34 cellular contexts compared by ENCODE assay signal in genomic region chrX:150926791-150927190, GRCh38.
"Had no signal": no experiment of that assay in that cellular context is flagged by ENCODE, and none has a peak within 500 bp of the region (broad histone marks: within the 10 kb centered on the region; RNA-seq: fewer than 3 reads in every experiment).

No MANE protein-coding gene starts in this region.

- H3K9me3 Mint-ChIP-seq: activated CD4-positive, alpha-beta memory T cell treated with anti-CD3 and anti-CD28 coated beads for 36 hours; activated CD4-positive, alpha-beta T cell treated with anti-CD3 and anti-CD28 coated beads, Interleukin-2, amount 10 ng/mL, durations not matched to agents 24 days and 14 days; activated naive CD4-positive, alpha-beta T cell treated with anti-CD3 and anti-CD28 coated beads for 36 hours; activated naive CD4-positive, alpha-beta T cell treated with anti-CD3 and anti-CD28 coated beads, Interleukin-2, amount 50 U/mL, for 24 hours; activated naive CD8-positive, alpha-beta T cell treated with anti-CD3 and anti-CD28 coated beads for 36 hours; activated naive CD8-positive, alpha-beta T cell treated with anti-CD3 and anti-CD28 coated beads, Interleukin-2, amount 50 U/mL, for 24 hours; activated T-helper 1 cell treated with anti-CD3 and anti-CD28 coated beads, Interleukin-12 subunit alpha, Interleukin-12 subunit beta, Interleukin-2, Interleukin-4 antibody, amounts not matched to agents 30 ng/mL and 10 ng/mL and 1 ng/mL, durations not matched to agents 14 hours and 24 hours and 36 hours; activated T-helper 2 cell treated with anti-CD3 and anti-CD28 coated beads, Interferon-gamma antibody, Interleukin-2, Interleukin-4, amounts not matched to agents 10 μg/mL and 5 μg/mL and 100 μg/mL, durations not matched to agents 14 hours and 24 hours and 36 hours; central memory CD8-positive, alpha-beta T cell; dendritic cell treated with granulocyte-macrophage colony-stimulating factor and Interleukin-4, amounts not matched to agents 40 ng/mL and 50 ng/mL, for 4 days had no signal

- H3K27me3 ChIP-seq: adrenal gland, cardiac muscle cell, colonic mucosa had no signal

- H3K4me1 Mint-ChIP-seq: activated CD4-positive, alpha-beta T cell treated with anti-CD3 and anti-CD28 coated beads for 36 hours; activated CD4-positive, alpha-beta T cell treated with anti-CD3 and anti-CD28 coated beads, Interleukin-2, amount 10 ng/mL, durations not matched to agents 24 days and 14 days; activated CD8-positive, alpha-beta memory T cell treated with anti-CD3 and anti-CD28 coated beads, Interleukin-2, amount 10 ng/mL, durations not matched to agents 7 days and 5 days; activated naive CD4-positive, alpha-beta T cell treated with anti-CD3 and anti-CD28 coated beads, Interleukin-2, amount 50 U/mL, for 24 hours; activated naive CD8-positive, alpha-beta T cell treated with anti-CD3 and anti-CD28 coated beads for 36 hours; activated naive CD8-positive, alpha-beta T cell treated with anti-CD3 and anti-CD28 coated beads, Interleukin-2, amount 50 U/mL, for 24 hours; brain; central memory CD8-positive, alpha-beta T cell had no signal

- H3K4me1 ChIP-seq: adrenal gland, breast epithelium, colonic mucosa had no signal

- H3K27ac ChIP-seq: adrenal gland, breast epithelium, cardiac muscle cell, colonic mucosa, dorsolateral prefrontal cortex had no signal

- H3K4me3 ChIP-seq: adrenal gland, breast epithelium, cardiac muscle cell, colonic mucosa, dorsolateral prefrontal cortex had no signal

- H3K4me3 Mint-ChIP-seq: activated CD4-positive, alpha-beta memory T cell treated with anti-CD3 and anti-CD28 coated beads for 36 hours; activated CD4-positive, alpha-beta T cell treated with anti-CD3 and anti-CD28 coated beads for 36 hours; activated CD4-positive, alpha-beta T cell treated with anti-CD3 and anti-CD28 coated beads, Interleukin-2, amount 10 ng/mL, durations not matched to agents 24 days and 14 days; activated CD8-positive, alpha-beta memory T cell treated with anti-CD3 and anti-CD28 coated beads, Interleukin-2, amount 10 ng/mL, durations not matched to agents 7 days and 5 days; activated CD8-positive, alpha-beta T cell treated with anti-CD3 and anti-CD28 coated beads, Interleukin-2, amount 10 ng/mL, durations not matched to agents 7 days and 5 days; activated naive CD4-positive, alpha-beta T cell treated with anti-CD3 and anti-CD28 coated beads for 36 hours; activated naive CD4-positive, alpha-beta T cell treated with anti-CD3 and anti-CD28 coated beads, Interleukin-2, amount 50 U/mL, for 24 hours; activated naive CD8-positive, alpha-beta T cell treated with anti-CD3 and anti-CD28 coated beads for 36 hours; activated naive CD8-positive, alpha-beta T cell treated with anti-CD3 and anti-CD28 coated beads, Interleukin-2, amount 50 U/mL, for 24 hours; activated T-helper 1 cell treated with anti-CD3 and anti-CD28 coated beads, Interleukin-12 subunit alpha, Interleukin-12 subunit beta, Interleukin-2, Interleukin-4 antibody, amounts not matched to agents 30 ng/mL and 10 ng/mL and 1 ng/mL, durations not matched to agents 14 hours and 24 hours and 36 hours; brain; central memory CD8-positive, alpha-beta T cell; dendritic cell treated with granulocyte-macrophage colony-stimulating factor and Interleukin-4, amounts not matched to agents 40 ng/mL and 50 ng/mL, for 4 days; endodermal cell had no signal

- H3K27ac Mint-ChIP-seq: activated CD4-positive, alpha-beta memory T cell treated with anti-CD3 and anti-CD28 coated beads for 36 hours; activated CD4-positive, alpha-beta T cell treated with anti-CD3 and anti-CD28 coated beads for 36 hours; activated CD4-positive, alpha-beta T cell treated with anti-CD3 and anti-CD28 coated beads, Interleukin-2, amount 10 ng/mL, durations not matched to agents 24 days and 14 days; activated CD8-positive, alpha-beta memory T cell treated with anti-CD3 and anti-CD28 coated beads, Interleukin-2, amount 10 ng/mL, durations not matched to agents 7 days and 5 days; activated CD8-positive, alpha-beta T cell treated with anti-CD3 and anti-CD28 coated beads, Interleukin-2, amount 10 ng/mL, durations not matched to agents 7 days and 5 days; activated naive CD4-positive, alpha-beta T cell treated with anti-CD3 and anti-CD28 coated beads for 36 hours; activated naive CD4-positive, alpha-beta T cell treated with anti-CD3 and anti-CD28 coated beads, Interleukin-2, amount 50 U/mL, for 24 hours; activated naive CD8-positive, alpha-beta T cell treated with anti-CD3 and anti-CD28 coated beads for 36 hours; activated naive CD8-positive, alpha-beta T cell treated with anti-CD3 and anti-CD28 coated beads, Interleukin-2, amount 50 U/mL, for 24 hours; activated T-helper 1 cell treated with anti-CD3 and anti-CD28 coated beads, Interleukin-12 subunit alpha, Interleukin-12 subunit beta, Interleukin-2, Interleukin-4 antibody, amounts not matched to agents 30 ng/mL and 10 ng/mL and 1 ng/mL, durations not matched to agents 14 hours and 24 hours and 36 hours; activated T-helper 2 cell treated with anti-CD3 and anti-CD28 coated beads, Interferon-gamma antibody, Interleukin-2, Interleukin-4, amounts not matched to agents 10 μg/mL and 5 μg/mL and 100 μg/mL, durations not matched to agents 14 hours and 24 hours and 36 hours; brain; dendritic cell treated with granulocyte-macrophage colony-stimulating factor and Interleukin-4, amounts not matched to agents 40 ng/mL and 50 ng/mL, for 4 days; endodermal cell had no signal

- H3K36me3 Mint-ChIP-seq: activated CD4-positive, alpha-beta memory T cell treated with anti-CD3 and anti-CD28 coated beads for 36 hours; activated CD8-positive, alpha-beta memory T cell treated with anti-CD3 and anti-CD28 coated beads, Interleukin-2, amount 10 ng/mL, durations not matched to agents 7 days and 5 days; activated naive CD4-positive, alpha-beta T cell treated with anti-CD3 and anti-CD28 coated beads, Interleukin-2, amount 50 U/mL, for 24 hours; activated naive CD8-positive, alpha-beta T cell treated with anti-CD3 and anti-CD28 coated beads for 36 hours; brain had no signal

- H3K9me3 ChIP-seq: adrenal gland, colonic mucosa had no signal

- ATAC-seq: activated CD4-positive, alpha-beta T cell treated with anti-CD3 and anti-CD28 coated beads for 36 hours; activated CD8-positive, alpha-beta memory T cell treated with anti-CD3 and anti-CD28 coated beads, Interleukin-2, amount 10 ng/mL, durations not matched to agents 7 days and 5 days; activated CD8-positive, alpha-beta T cell treated with anti-CD3 and anti-CD28 coated beads, Interleukin-2, amount 10 ng/mL, durations not matched to agents 7 days and 5 days; activated naive CD8-positive, alpha-beta T cell treated with anti-CD3 and anti-CD28 coated beads, Interleukin-2, amount 50 U/mL, for 24 hours; esophagus mucosa had no signal

- H3K36me3 ChIP-seq: adrenal gland, breast epithelium, cardiac muscle cell, colonic mucosa had no signal

- DNase-seq: activated CD4-positive, alpha-beta memory T cell treated with anti-CD3 and anti-CD28 coated beads for 36 hours; activated CD4-positive, alpha-beta T cell treated with anti-CD3 and anti-CD28 coated beads for 36 hours; activated CD4-positive, alpha-beta T cell treated with anti-CD3 and anti-CD28 coated beads, Interleukin-2, amount 10 ng/mL, durations not matched to agents 24 days and 14 days; activated CD4-positive, CD25-positive, alpha-beta regulatory T cell; activated CD4-positive, CD25-positive, alpha-beta regulatory T cell treated with anti-CD3 and anti-CD28 coated beads, Interleukin-2, amount 50 U/mL, for 72 hours; activated CD8-positive, alpha-beta memory T cell treated with anti-CD3 and anti-CD28 coated beads, Interleukin-2, amount 10 ng/mL, durations not matched to agents 7 days and 5 days; activated CD8-positive, alpha-beta memory T cell treated with anti-CD3 and anti-CD28 coated beads, Interleukin-2, amount 50 U/mL, for 4 hours; activated CD8-positive, alpha-beta T cell treated with anti-CD3 and anti-CD28 coated beads, Interleukin-2, amount 10 ng/mL, durations not matched to agents 7 days and 5 days; activated effector memory CD4-positive, alpha-beta T cell treated with anti-CD3 and anti-CD28 coated beads, Interleukin-2, amount 50 U/mL, for 16 hours; activated naive CD4-positive, alpha-beta T cell treated with anti-CD3 and anti-CD28 coated beads for 36 hours; activated naive CD8-positive, alpha-beta T cell treated with anti-CD3 and anti-CD28 coated beads for 36 hours; activated naive CD8-positive, alpha-beta T cell treated with anti-CD3 and anti-CD28 coated beads, Interleukin-2, amount 50 U/mL, for 24 hours; activated T-cell treated with anti-CD3 and anti-CD28 coated beads, Interleukin-2, amount 50 U/mL, for 1 hour; activated T-cell treated with anti-CD3 and anti-CD28 coated beads, Interleukin-2, amount 50 U/mL, for 48 hours; adrenal gland; amygdala; aorta; colonic mucosa; dorsolateral prefrontal cortex; effector memory CD4-positive, alpha-beta T cell; endodermal cell; foreskin fibroblast; head of caudate nucleus; hippocampal formation; T-helper 2 cell had no signal

- H3K27me3 Mint-ChIP-seq: activated CD4-positive, alpha-beta memory T cell treated with anti-CD3 and anti-CD28 coated beads for 36 hours; activated CD4-positive, alpha-beta T cell treated with anti-CD3 and anti-CD28 coated beads for 36 hours; activated CD4-positive, alpha-beta T cell treated with anti-CD3 and anti-CD28 coated beads, Interleukin-2, amount 10 ng/mL, durations not matched to agents 24 days and 14 days; activated CD8-positive, alpha-beta memory T cell treated with anti-CD3 and anti-CD28 coated beads, Interleukin-2, amount 10 ng/mL, durations not matched to agents 7 days and 5 days; activated naive CD4-positive, alpha-beta T cell treated with anti-CD3 and anti-CD28 coated beads, Interleukin-2, amount 50 U/mL, for 24 hours; activated naive CD8-positive, alpha-beta T cell treated with anti-CD3 and anti-CD28 coated beads for 36 hours; central memory CD8-positive, alpha-beta T cell had no signal
